9 cellular contexts compared by ENCODE assay signal in genomic region chr15:64851503-64851840, GRCh38. TPM values are rescaled to one million over a fixed set of nuclear protein-coding genes. Genes with fewer than 3 reads are reported as not detected.
A peak's percentile ranks its signal among the peaks of the same experiment; 100 is the strongest.
DNase-seq lines count a peak whose midpoint lies in the region; ATAC-seq and TF ChIP-seq lines count a peak whose summit lies in the region.
"Had no signal": no experiment of that assay in that cellular context is flagged by ENCODE, and none has a peak within 500 bp of the region (broad histone marks: within the 10 kb centered on the region; RNA-seq: fewer than 3 reads in every experiment).

No MANE protein-coding gene starts in this region.

- no peak overlapping the region for H2BK15ac ChIP-seq in mesendoderm (replicated peaks; ENCODE audit: low read depth)

- no peaks in the 10 kb centered on the region for H3K27me3 ChIP-seq in breast epithelium
- H3K27me3 ChIP-seq in mammary epithelial cell (ENCODE audit: insufficient read depth, low read length) = no peaks in the 10 kb centered on the region
- no peaks in the 10 kb centered on the region for H3K27me3 ChIP-seq in mesendoderm (ENCODE audit: insufficient read depth, low read length, poor library complexity)
- no peaks in the 10 kb centered on the region for H3K27me3 ChIP-seq in vagina
- H3K27me3 ChIP-seq in PC-9 (ENCODE audit: insufficient read depth, low read depth) = no peaks in the 10 kb centered on the region

- TF ChIP-seq CTCF in breast epithelium (IDR thresholded peaks at IDR 0.05) (no peak), mammary epithelial cell (conservative IDR thresholded peaks at IDR 0.05 in 1 of 2, IDR thresholded peaks at IDR 0.05 in 1 of 2; ENCODE audit: extremely low read depth in 1 of 2, insufficient read depth in 1 of 2, low read depth in 1 of 2, low read length in 2 of 2) (no peak), vagina (IDR thresholded peaks at IDR 0.05) (no peak), PC-9 (conservative IDR thresholded peaks at IDR 0.05) (no peak)

- H2AFZ ChIP-seq in mammary epithelial cell (ENCODE audit: low read depth, low read length) (no peak overlapping the region), PC-9 (no peak overlapping the region)

- H3K9ac ChIP-seq in mammary epithelial cell (ENCODE audit: insufficient read depth, low read length) (no peak overlapping the region), mesendoderm (ENCODE audit: low read length) (no peak overlapping the region)

- no peak overlapping the region for H2BK5ac ChIP-seq in mesendoderm (ENCODE audit: low read length)

- intact Hi-C loops in breast epithelium (cut with DNase I; ENCODE audit: low total_unique reads) (no loop called here), mammary epithelial cell (cut with micrococcal nuclease) (no loop called here), vagina (cut with DNase I) (no loop called here), PC-9 (cut with micrococcal nuclease; ENCODE audit: unreplicated experiment) (no loop called here)

- H4K5ac ChIP-seq in mesendoderm (ENCODE audit: low read length) = no peak overlapping the region

- H3K23ac ChIP-seq in mesendoderm (ENCODE audit: low read length) = no peak overlapping the region

- CTCF ChIA-PET in mammary epithelial cell (lab: Charles Lee; ENCODE audit: low non-redundant PET) = no interaction called here
- CTCF ChIA-PET in PC-9 (lab: Charles Lee) = no interaction called here

- H3K4me3 ChIP-seq in breast epithelium = peak overlapping the region in 1 of 3 donors; percentile 19
- H3K4me3 ChIP-seq in mammary epithelial cell (replicated peaks in 1 of 3; ENCODE audit: insufficient read depth in 1 of 3, low read depth in 2 of 3, low read length in 3 of 3) = no peak overlapping the region
- H3K4me3 ChIP-seq in mesendoderm (ENCODE audit: low read length) = no peak overlapping the region
- no peak overlapping the region for H3K4me3 ChIP-seq in vagina
- no peak overlapping the region for H3K4me3 ChIP-seq in PC-9

- peaks cover 0 to 8% of the 10 kb centered on the region in 2 donors for H3K4me1 ChIP-seq in breast epithelium
- H3K4me1 ChIP-seq in mammary epithelial cell (ENCODE audit: insufficient read depth, low read length) = peaks cover 52% of the 10 kb centered on the region
- H3K4me1 ChIP-seq in mesendoderm (ENCODE audit: control insufficient read depth, low read depth, low read length) = peaks cover 8% of the 10 kb centered on the region
- H3K4me1 ChIP-seq in vagina = peaks cover 85% of the 10 kb centered on the region
- no peaks in the 10 kb centered on the region; the same call in 1 of the 2 replicates for H3K4me1 ChIP-seq in PC-9 (replicated peaks; ENCODE audit: insufficient read depth)

- peaks cover 30% of the 10 kb centered on the region for H3K79me1 ChIP-seq in mesendoderm (ENCODE audit: low read length)

- DNase-seq in breast epithelium (ENCODE audit: low spot score in 2 of 2) = no peak
- no peak for DNase-seq in mammary epithelial cell
- peak; percentile 85 for DNase-seq in dedifferentiated amniotic fluid mesenchymal stem cell (ENCODE audit: extremely low spot score)
- DNase-seq in mesendoderm = peak; percentile 93
- no peak for DNase-seq in vagina (ENCODE audit: extremely low spot score in 2 of 2)
- DNase-seq in PC-9 = no peak
- no peak for DNase-seq in DMS 273 treated with DMSO at 0.1 percent for 48 hours (lab: John Stamatoyannopoulos, UW)
- DNase-seq: ACHN had no signal

- in situ Hi-C loops in mammary epithelial cell (cut with MboI; ENCODE audit: low sequenced_read_pairs in 2 of 2) = no loop called here

- H3K79me2 ChIP-seq in mammary epithelial cell (ENCODE audit: insufficient read depth, low read length) (peaks cover 68% of the 10 kb centered on the region), mesendoderm (ENCODE audit: control insufficient read depth, insufficient read depth, low read length) (peaks cover 36% of the 10 kb centered on the region), PC-9 (ENCODE audit: low read depth) (no peaks in the 10 kb centered on the region)

- H3F3A ChIP-seq in PC-9 (ENCODE audit: insufficient read depth, low read depth) = no peaks in the 10 kb centered on the region

- H3K4me2 ChIP-seq in mammary epithelial cell (ENCODE audit: insufficient read depth, low read depth, low read length) (no peak overlapping the region), mesendoderm (ENCODE audit: low read length) (no peak overlapping the region), PC-9 (no peak overlapping the region)

- dilution Hi-C loops in mammary epithelial cell (cut with HindIII; ENCODE audit: low sequenced_read_pairs) = no loop called here

- H3K9me2 ChIP-seq in PC-9 (ENCODE audit: insufficient read depth) = no peaks in the 10 kb centered on the region

- no peak overlapping the region for H2AK5ac ChIP-seq in mesendoderm (ENCODE audit: low read length)

- H4K8ac ChIP-seq in mesendoderm (ENCODE audit: low read depth, low read length) = no peak overlapping the region

- H3K18ac ChIP-seq in mesendoderm (ENCODE audit: low read length) = no peak overlapping the region

- H2BK120ac ChIP-seq in mesendoderm (ENCODE audit: low read depth, low read length) = no peak overlapping the region

- peak overlapping the region; percentile 44 to 79 for H3K27ac ChIP-seq in breast epithelium
- H3K27ac ChIP-seq in mammary epithelial cell (ENCODE audit: insufficient read depth, low read depth, low read length) = no peak overlapping the region
- peak overlapping the region; percentile 66 for H3K27ac ChIP-seq in mesendoderm (ENCODE audit: low read depth, low read length)
- peak overlapping the region; percentile 83 for H3K27ac ChIP-seq in vagina
- no peak overlapping the region for H3K27ac ChIP-seq in PC-9

- no peaks in the 10 kb centered on the region for H3K36me3 ChIP-seq in breast epithelium
- H3K36me3 ChIP-seq in mammary epithelial cell (ENCODE audit: insufficient read depth, low read length) = peaks cover 6% of the 10 kb centered on the region
- H3K36me3 ChIP-seq in mesendoderm (ENCODE audit: control insufficient read depth, insufficient read depth, low read length) = peaks cover 3% of the 10 kb centered on the region
- peaks cover 0 to 24% of the 10 kb centered on the region in 2 donors for H3K36me3 ChIP-seq in vagina
- no peaks in the 10 kb centered on the region for H3K36me3 ChIP-seq in PC-9 (ENCODE audit: low read depth)

- H3K9me3 ChIP-seq in breast epithelium (no peaks in the 10 kb centered on the region), mammary epithelial cell (replicated peaks; ENCODE audit: insufficient read depth, low read length) (no peaks in the 10 kb centered on the region), vagina (no peaks in the 10 kb centered on the region), PC-9 (ENCODE audit: insufficient read depth, low read depth) (no peaks in the 10 kb centered on the region)

- 71% methylated on average over 6 of the region's 6 CpGs for WGBS in mammary epithelial cell (ENCODE audit: low coverage, missing lambda C conversion rate)
- no CpG with 5 or more reads among the region's 6 CpGs for WGBS in mesendoderm (ENCODE audit: extremely low coverage, insufficient coverage, low lambda C conversion rate)

- POLR2A ChIA-PET in PC-9 (lab: Charles Lee; ENCODE audit: unreplicated experiment) = no interaction called here

- peak overlapping the region; percentile 56 for H3K56ac ChIP-seq in mesendoderm (ENCODE audit: low read length)

- no peak overlapping the region for H3K4ac ChIP-seq in mesendoderm (ENCODE audit: low read depth, low read length)

- ATAC-seq in HG03025 (IDR thresholded peaks at IDR 0.05; ENCODE audit: low FRiP score, unreplicated experiment) = no peak

- TF ChIP-seq POLR2A in breast epithelium (IDR thresholded peaks at IDR 0.05) = no peak
- peak in 1 of 2 donors; percentile 22 for TF ChIP-seq POLR2A in vagina (IDR thresholded peaks at IDR 0.05)

- BruUV-seq in mammary epithelial cell (replicated peaks; lab: Mats Ljungman, UMichigan) (no TSS peak), PC-9 (replicated peaks; lab: Mats Ljungman, UMichigan) (no TSS peak)

- H4K20me1 ChIP-seq in mammary epithelial cell (ENCODE audit: insufficient read depth, low read length) (no peaks in the 10 kb centered on the region), PC-9 (ENCODE audit: insufficient read depth) (no peaks in the 10 kb centered on the region)

RNA-seq across cellular contexts. Expression of gene PLEKHO2, which starts 9.8 kb away (rescaled TPM):
- total RNA-seq in breast epithelium (10 to 100 TPM; 21.1 to 33.3 (median 26.5) TPM), mammary epithelial cell (1 to 10 TPM; 6.0 to 7.5 TPM), vagina (34.9 TPM), PC-9 (2021) (7.5 and 7.9 TPM in 2 replicates)
- polyA plus RNA-seq in mammary epithelial cell = 11.3 TPM
- polyA minus RNA-seq in mammary epithelial cell = 8.8 TPM
- polyA plus RNA-seq in mesendoderm (2013, experiment 1 of 2) = 10.9 TPM
- 11.2 TPM for polyA plus RNA-seq in mesendoderm (2013, experiment 2 of 2)

RNA-seq across cellular contexts. Expression of gene PIF1, which starts 26.0 kb away (rescaled TPM):
- total RNA-seq in breast epithelium (1 to 10 TPM in 1 of 3 donors, under 1 TPM in 2; 0.44 to 1.3 (median 0.66) TPM), mammary epithelial cell (10 to 100 TPM in 1 of 2 donors, under 1 TPM in 1; 0.83 to 17.3 TPM), vagina (6.6 TPM), PC-9 (2021) (54.8 and 67.6 TPM in 2 replicates)
- 10.7 TPM for polyA plus RNA-seq in mammary epithelial cell
- polyA minus RNA-seq in mammary epithelial cell = 7.1 TPM
- 35.6 TPM for polyA plus RNA-seq in mesendoderm (2013, experiment 1 of 2)
- polyA plus RNA-seq in mesendoderm (2013, experiment 2 of 2) = 34.6 TPM

Comparison
In these comparisons a context has a peak if more than half of its experiments do, and no peak if none do; other contexts are left out.
1. H3K27ac ChIP-seq: peak in breast epithelium (2 of 2), mesendoderm (single experiment) and vagina (single experiment); none in mammary epithelial cell (single experiment) and PC-9 (single experiment).
2. DNase-seq: peak in dedifferentiated amniotic fluid mesenchymal stem cell (single experiment) and mesendoderm (single experiment); none in breast epithelium (0 of 2), mammary epithelial cell (single experiment), vagina (0 of 2), PC-9 (0 of 2) and DMS 273 treated with DMSO at 0.1 percent for 48 hours (single experiment).